Comparison of ENCODE assay signal across 8 cellular contexts in the genomic region with DNA sequence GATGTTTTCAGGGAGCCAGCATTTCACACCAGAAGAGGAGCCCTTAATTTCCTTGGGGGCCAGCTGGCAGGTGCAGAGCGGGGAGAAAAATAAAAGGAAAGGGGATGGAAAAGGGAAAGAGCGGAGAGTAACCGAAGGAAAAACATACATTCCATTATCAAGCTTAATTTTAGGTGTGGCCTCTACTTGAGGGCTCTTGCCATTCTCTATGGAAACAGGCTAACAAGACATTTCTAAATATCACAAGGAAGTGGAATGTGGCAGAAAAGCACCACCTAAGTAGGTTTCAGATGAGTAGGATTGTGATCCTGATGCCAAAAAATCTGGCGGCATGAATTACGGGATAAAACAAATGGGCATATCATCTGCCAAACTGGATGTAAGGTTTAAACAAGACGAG. TPM values are rescaled to one million over a fixed set of nuclear protein-coding genes. Genes with fewer than 3 reads are reported as not detected.
DNase-seq lines count a peak whose midpoint lies in the region; ATAC-seq and TF ChIP-seq lines count a peak whose summit lies in the region.

No MANE protein-coding gene starts in this region.

- H3K18ac ChIP-seq in mesendoderm (ENCODE audit: low read length), result no peak overlapping the region

- peak overlapping the region; percentile 88 for H3K4me2 ChIP-seq in smooth muscle cell
- H3K4me2 ChIP-seq in mesendoderm (ENCODE audit: low read length), result no peak overlapping the region

- H3K79me2 ChIP-seq in smooth muscle cell (ENCODE audit: low read depth) (peaks cover 41% of the 10 kb centered on the region), mesendoderm (ENCODE audit: control insufficient read depth, insufficient read depth, low read length) (peaks cover 29% of the 10 kb centered on the region)

- H4K5ac ChIP-seq in mesendoderm (ENCODE audit: low read length), result no peak overlapping the region

- H3K36me3 ChIP-seq in esophagus squamous epithelium (peaks cover 0 to 21% (median 0%) of the 10 kb centered on the region in 3 donors), smooth muscle cell (ENCODE audit: low read depth) (no peaks in the 10 kb centered on the region), aorta (ENCODE audit: control insufficient read depth in 1 of 2, insufficient read depth in 2 of 2, low read length in 1 of 2) (no peaks in the 10 kb centered on the region), mesendoderm (ENCODE audit: control insufficient read depth, insufficient read depth, low read length) (peaks cover 6% of the 10 kb centered on the region)

- no peak for TF ChIP-seq CTCF in esophagus squamous epithelium (IDR thresholded peaks at IDR 0.05)
- no peak for TF ChIP-seq CTCF in smooth muscle cell (IDR thresholded peaks at IDR 0.05; ENCODE audit: borderline replicate concordance, insufficient read depth, poor library complexity, severe bottlenecking)

- H4K8ac ChIP-seq in mesendoderm (ENCODE audit: low read depth, low read length), result no peak overlapping the region

- no peak overlapping the region for H2BK15ac ChIP-seq in mesendoderm (replicated peaks; ENCODE audit: low read depth)

- peaks cover 35% of the 10 kb centered on the region for H4K20me1 ChIP-seq in smooth muscle cell (ENCODE audit: low read depth)

- H2BK5ac ChIP-seq in mesendoderm (ENCODE audit: low read length), result no peak overlapping the region

- no peaks in the 10 kb centered on the region for H3F3A ChIP-seq in smooth muscle cell (ENCODE audit: low read depth)

- H3K79me1 ChIP-seq in mesendoderm (ENCODE audit: low read length), result peaks cover 19% of the 10 kb centered on the region

- H2BK120ac ChIP-seq in mesendoderm (ENCODE audit: low read depth, low read length), result no peak overlapping the region

- ATAC-seq in aorta (ENCODE audit: low FRiP score) (no peak), HG02970 (IDR thresholded peaks at IDR 0.05; ENCODE audit: low FRiP score, unreplicated experiment) (no peak)

- H2AFZ ChIP-seq in smooth muscle cell (ENCODE audit: low read depth), result peak overlapping the region; percentile 81

- intact Hi-C loops in esophagus squamous epithelium (cut with DNase I), result no loop called here
- intact Hi-C loops in aorta (cut with DNase I), result loop anchor here in 1 of 2 donors (5.0 kb wide), 2 partner anchors 90 to 145 kb away; no protein-coding TSS in a partner anchor

- DNase-seq in NCI-H2227 (lab: John Stamatoyannopoulos, UW; ENCODE audit: unreplicated experiment), result peak; percentile 24
- DNase-seq in NCI-H2227 treated with DMSO at 0.1 percent for 48 hours (lab: John Stamatoyannopoulos, UW), result no peak
- peak; percentile 13 for DNase-seq in RPMI8226
- no peak for DNase-seq in esophagus squamous epithelium (lab: John Stamatoyannopoulos, UW)
- no peak for DNase-seq in smooth muscle cell (lab: John Stamatoyannopoulos, UW; ENCODE audit: unreplicated experiment)
- DNase-seq in aorta, result no peak
- no peak for DNase-seq in mesendoderm

- 35 to 44% methylated on average over 6 of the region's 6 CpGs for WGBS in esophagus squamous epithelium, 2 donors
- 90% methylated on average over 6 of the region's 6 CpGs for WGBS in smooth muscle cell (ENCODE audit: low lambda C conversion rate)
- 72 to 81% methylated on average over 6 of the region's 6 CpGs for whole genome bisulfite sequencing in aorta, 2 donors
- WGBS in mesendoderm (ENCODE audit: extremely low coverage, insufficient coverage, low lambda C conversion rate), result no CpG with 5 or more reads among the region's 6 CpGs

- H2AK5ac ChIP-seq in mesendoderm (ENCODE audit: low read length), result no peak overlapping the region

- no peak overlapping the region for H3K4ac ChIP-seq in mesendoderm (ENCODE audit: low read depth, low read length)

- H3K23ac ChIP-seq in mesendoderm (ENCODE audit: low read length), result no peak overlapping the region

- H3K9me3 ChIP-seq in esophagus squamous epithelium, result no peaks in the 10 kb centered on the region
- no peaks in the 10 kb centered on the region for H3K9me3 ChIP-seq in smooth muscle cell (replicated peaks; ENCODE audit: low read depth)
- H3K9me3 ChIP-seq in aorta (ENCODE audit: control insufficient read depth, low read length), result no peaks in the 10 kb centered on the region

- H3K27ac ChIP-seq in esophagus squamous epithelium (peak overlapping the region in 1 of 4 donors; percentile 98), smooth muscle cell (ENCODE audit: low read depth) (no peak overlapping the region), aorta (ENCODE audit: low read depth in 1 of 2, low read length in 2 of 2) (no peak overlapping the region), mesendoderm (ENCODE audit: low read depth, low read length) (no peak overlapping the region)

- H3K9ac ChIP-seq in smooth muscle cell (ENCODE audit: low read depth) (no peak overlapping the region), mesendoderm (ENCODE audit: low read length) (no peak overlapping the region)

- TF ChIP-seq POLR2A in esophagus squamous epithelium (IDR thresholded peaks at IDR 0.05), result no peak

- peaks cover 13 to 41% (median 23%) of the 10 kb centered on the region in 3 donors for H3K4me1 ChIP-seq in esophagus squamous epithelium
- peaks cover 13% of the 10 kb centered on the region for H3K4me1 ChIP-seq in smooth muscle cell (ENCODE audit: low read depth)
- H3K4me1 ChIP-seq in aorta (ENCODE audit: control insufficient read depth in 1 of 2, insufficient read depth in 2 of 2, low read length in 2 of 2), result peaks cover 0 to 4% of the 10 kb centered on the region in 2 donors
- H3K4me1 ChIP-seq in mesendoderm (ENCODE audit: control insufficient read depth, low read depth, low read length), result peaks cover 7% of the 10 kb centered on the region

- H3K56ac ChIP-seq in mesendoderm (ENCODE audit: low read length), result no peak overlapping the region

- H3K27me3 ChIP-seq in esophagus squamous epithelium (no peaks in the 10 kb centered on the region), smooth muscle cell (ENCODE audit: low read depth) (no peaks in the 10 kb centered on the region), aorta (ENCODE audit: control insufficient read depth in 1 of 2, insufficient read depth in 2 of 2, low read length in 1 of 2) (no peaks in the 10 kb centered on the region), mesendoderm (ENCODE audit: insufficient read depth, low read length, poor library complexity) (no peaks in the 10 kb centered on the region)

- H3K4me3 ChIP-seq in esophagus squamous epithelium (peak overlapping the region; percentile 85 to 99 (median 96)), smooth muscle cell (peak overlapping the region; percentile 99), aorta (ENCODE audit: low read length in 2 of 2) (peak overlapping the region in 1 of 2 donors; percentile 32), mesendoderm (ENCODE audit: low read length) (no peak overlapping the region)

RNA-seq across cellular contexts. Expression of a gene that starts 1.0 kb away (rescaled TPM):
- total RNA-seq in esophagus squamous epithelium, result 100 to 1,000 TPM in 1 of 4 donors, 10 to 100 TPM in 3; 66.4 to 140 (median 86.2) TPM
- 74.1 and 101 TPM in 2 replicates for total RNA-seq in smooth muscle cell
- 90.8 and 134 TPM in 2 replicates for polyA plus RNA-seq in smooth muscle cell
- 100 to 1,000 TPM; 166 to 169 TPM for total RNA-seq in aorta
- polyA plus RNA-seq in aorta, result 100 to 1,000 TPM in 1 of 2 donors, 10 to 100 TPM in 1; 78.3 to 121 TPM
- polyA plus RNA-seq in mesendoderm (2013, experiment 1 of 2), result 150 TPM
- 159 TPM for polyA plus RNA-seq in mesendoderm (2013, experiment 2 of 2)

RNA-seq across cellular contexts. Expression of a gene that starts 49.0 kb away (rescaled TPM):
- total RNA-seq in esophagus squamous epithelium (not detected), smooth muscle cell (not detected in 2 replicates), aorta (not detected)
- polyA plus RNA-seq in smooth muscle cell (not detected in 2 replicates), aorta (not detected)
- polyA plus RNA-seq in mesendoderm (2013, experiment 1 of 2), result not detected
- not detected for polyA plus RNA-seq in mesendoderm (2013, experiment 2 of 2)

RNA-seq across cellular contexts. Expression of a gene that starts 55.8 kb away (rescaled TPM):
- total RNA-seq in esophagus squamous epithelium (10 to 100 TPM; 13.7 to 24.0 (median 15.8) TPM), smooth muscle cell (25.2 and 27.0 TPM in 2 replicates), aorta (10 to 100 TPM; 16.5 to 24.9 TPM)
- polyA plus RNA-seq in smooth muscle cell (7.2 and 9.2 TPM in 2 replicates), aorta (10 to 100 TPM in 1 of 2 donors, 1 to 10 TPM in 1; 8.9 to 10.4 TPM)
- polyA plus RNA-seq in mesendoderm (2013, experiment 1 of 2), result 16.1 TPM
- 16.3 TPM for polyA plus RNA-seq in mesendoderm (2013, experiment 2 of 2)

Comparison
In these comparisons a context has a peak if more than half of its experiments do, and no peak if none do; other contexts are left out.
1. DNase-seq: peak in NCI-H2227 (single experiment) and RPMI8226 (single experiment); none in NCI-H2227 treated with DMSO at 0.1 percent for 48 hours (single experiment), esophagus squamous epithelium (single experiment), smooth muscle cell (single experiment), aorta (0 of 2) and mesendoderm (single experiment).